18 cellular contexts compared by ENCODE assay signal in genomic region chr22:31566484-31566883, GRCh38.
DNase-seq lines count a peak whose midpoint lies in the region; ATAC-seq, FAIRE-seq and TF ChIP-seq lines count a peak whose summit lies in the region.
"Had no signal": no experiment of that assay in that cellular context is flagged by ENCODE, and none has a peak within 500 bp of the region (broad histone marks: within the 10 kb centered on the region; RNA-seq: fewer than 3 reads in every experiment).

No MANE protein-coding gene starts in this region.

- peak overlapping the region; percentile 16 for H3K27ac Mint-ChIP-seq in activated naive CD8-positive, alpha-beta T cell
- no peak overlapping the region for H3K27ac Mint-ChIP-seq in activated naive CD8-positive, alpha-beta T cell treated with anti-CD3 and anti-CD28 coated beads for 36 hours
- peak overlapping the region; percentile 42 for H3K27ac Mint-ChIP-seq in activated T-helper 17 cell treated with anti-CD3 and anti-CD28 coated beads, Interleukin-2, amount 50 U/mL, for 72 hours

- H3K4me3 Mint-ChIP-seq in activated naive CD8-positive, alpha-beta T cell, result no peak overlapping the region
- H3K4me3 Mint-ChIP-seq in activated naive CD8-positive, alpha-beta T cell treated with anti-CD3 and anti-CD28 coated beads for 36 hours, result no peak overlapping the region
- no peak overlapping the region for H3K4me3 Mint-ChIP-seq in activated T-helper 17 cell treated with anti-CD3 and anti-CD28 coated beads, Interleukin-2, amount 50 U/mL, for 72 hours

- TF ChIP-seq POLR2A in testis (IDR thresholded peaks at IDR 0.05), result no peak

- H3K4me3 ChIP-seq in choroid plexus epithelial cell (ENCODE audit: low read depth, low read length) (no peak overlapping the region), testis (no peak overlapping the region)
- H3K4me3 ChIP-seq: A549, K562, MG63 had no signal

- peaks cover 10% of the 10 kb centered on the region for H3K36me3 Mint-ChIP-seq in activated naive CD8-positive, alpha-beta T cell
- H3K36me3 Mint-ChIP-seq in activated naive CD8-positive, alpha-beta T cell treated with anti-CD3 and anti-CD28 coated beads for 36 hours, result peaks cover 20% of the 10 kb centered on the region
- peaks cover 94% of the 10 kb centered on the region for H3K36me3 Mint-ChIP-seq in activated T-helper 17 cell treated with anti-CD3 and anti-CD28 coated beads, Interleukin-2, amount 50 U/mL, for 72 hours (ENCODE audit: low read depth)

- TF ChIP-seq CTCF in choroid plexus epithelial cell (conservative IDR thresholded peaks at IDR 0.05; ENCODE audit: low read depth, low read length) (no peak), testis (IDR thresholded peaks at IDR 0.05) (no peak)

- peak overlapping the region; percentile 76 to 89 for H3K27ac ChIP-seq in testis
- H3K27ac ChIP-seq: A549 had no signal

- no peaks in the 10 kb centered on the region for H3K36me3 ChIP-seq in testis (ENCODE audit: low read depth, missing control alignments)
- H3K36me3 ChIP-seq: BE2C had no signal

- H3K9me3 ChIP-seq in testis, result no peaks in the 10 kb centered on the region
- H3K9me3 ChIP-seq: A549, BE2C, MG63 had no signal

- ATAC-seq in activated T-helper 17 cell treated with anti-CD3 and anti-CD28 coated beads, Interleukin-2, amount 50 U/mL, for 72 hours (replicated peaks), result no peak
- no peak for ATAC-seq in GM19324 (IDR thresholded peaks at IDR 0.05; ENCODE audit: low FRiP score, unreplicated experiment)
- no peak for ATAC-seq in GM18870 (IDR thresholded peaks at IDR 0.05; ENCODE audit: unreplicated experiment)
- ATAC-seq: A549, K562 had no signal

- H3K4me1 ChIP-seq in testis, result peaks cover 6% of the 10 kb centered on the region
- H3K4me1 ChIP-seq: A549, BE2C had no signal

- H3K27me3 ChIP-seq in testis, result no peaks in the 10 kb centered on the region
- H3K27me3 ChIP-seq: BE2C, MG63 had no signal

- intact Hi-C loops in testis (cut with DNase I; ENCODE audit: low total_unique reads), result loop anchor here (10.0 kb wide), 1 partner anchor 58 kb away; no protein-coding TSS in a partner anchor

- H3K27me3 Mint-ChIP-seq in activated naive CD8-positive, alpha-beta T cell, result no peaks in the 10 kb centered on the region
- H3K27me3 Mint-ChIP-seq in activated naive CD8-positive, alpha-beta T cell treated with anti-CD3 and anti-CD28 coated beads for 36 hours, result no peaks in the 10 kb centered on the region
- no peaks in the 10 kb centered on the region for H3K27me3 Mint-ChIP-seq in activated T-helper 17 cell treated with anti-CD3 and anti-CD28 coated beads, Interleukin-2, amount 50 U/mL, for 72 hours

- H3K9me3 Mint-ChIP-seq in activated naive CD8-positive, alpha-beta T cell (ENCODE audit: low read depth), result no peaks in the 10 kb centered on the region
- H3K9me3 Mint-ChIP-seq in activated naive CD8-positive, alpha-beta T cell treated with anti-CD3 and anti-CD28 coated beads for 36 hours, result no peaks in the 10 kb centered on the region
- H3K9me3 Mint-ChIP-seq in activated T-helper 17 cell treated with anti-CD3 and anti-CD28 coated beads, Interleukin-2, amount 50 U/mL, for 72 hours, result no peaks in the 10 kb centered on the region

- WGBS in testis, 2 donors, result 69 to 88% methylated on average over 1 of the region's 1 CpG

- H3K4me1 Mint-ChIP-seq in activated naive CD8-positive, alpha-beta T cell (ENCODE audit: low read depth), result peaks cover 2% of the 10 kb centered on the region
- H3K4me1 Mint-ChIP-seq in activated naive CD8-positive, alpha-beta T cell treated with anti-CD3 and anti-CD28 coated beads for 36 hours, result peaks cover 4% of the 10 kb centered on the region
- H3K4me1 Mint-ChIP-seq in activated T-helper 17 cell treated with anti-CD3 and anti-CD28 coated beads, Interleukin-2, amount 50 U/mL, for 72 hours, result peaks cover 5% of the 10 kb centered on the region

- no peak for FAIRE-seq in frontal cortex (lab: Jason Lieb, UNC)
- FAIRE-seq: A549, H54, K562 had no signal

- no peak for DNase-seq in activated naive CD8-positive, alpha-beta T cell treated with anti-CD3 and anti-CD28 coated beads for 36 hours
- DNase-seq in choroid plexus epithelial cell (ENCODE audit: low read depth) (peak; percentile 65), testis (no peak), frontal cortex (ENCODE audit: low spot score in 2 of 2) (no peak)
- DNase-seq: BE2C, MG63, NCI-H1417, NCI-H187, NCI-H446, NCI-H526, Right ventricle myocardium superior had no signal
